ENCODE assay signal across 8 cellular contexts in the genomic region with DNA sequence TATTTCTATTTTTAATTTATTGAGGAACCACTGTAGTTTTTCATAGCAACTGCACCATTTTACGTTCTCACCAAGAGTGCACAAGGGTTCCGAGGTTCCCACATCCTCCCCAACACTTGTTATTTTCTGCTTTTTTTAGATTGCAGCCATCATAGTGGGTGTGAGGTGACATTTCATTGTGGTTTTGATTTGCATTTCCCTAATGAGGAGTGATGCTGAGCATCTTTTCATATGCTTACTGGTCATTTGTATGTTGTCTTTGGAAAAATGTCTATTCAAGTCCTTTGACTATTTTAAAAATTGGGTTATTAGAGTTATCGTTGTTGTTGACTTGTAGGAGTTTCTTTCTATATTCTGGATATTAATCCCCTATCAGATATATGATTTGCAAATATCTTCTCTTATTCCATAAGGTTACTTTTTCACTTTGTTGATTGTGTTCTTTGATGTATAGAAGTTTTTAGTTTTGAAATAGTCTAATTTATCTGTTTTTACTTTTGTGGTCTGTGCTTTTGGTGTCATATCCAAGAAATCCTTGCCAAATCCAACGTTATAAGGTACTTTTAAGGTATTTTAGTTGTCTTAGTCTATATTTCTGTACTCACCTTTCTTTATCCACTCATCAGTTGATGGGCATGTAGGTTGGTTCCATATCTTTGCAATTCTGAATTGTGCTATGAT. TPM values are rescaled to one million over a fixed set of nuclear protein-coding genes. Genes with fewer than 3 reads are reported as not detected.
DNase-seq lines count a peak whose midpoint lies in the region; ATAC-seq and TF ChIP-seq lines count a peak whose summit lies in the region.

No MANE protein-coding gene starts in this region.

- H3K79me2 ChIP-seq in OCI-LY7 (ENCODE audit: insufficient read depth, low read depth, low read length) (peaks cover 80% of the 10 kb centered on the region), parathyroid adenoma (peaks cover 62% of the 10 kb centered on the region)

- no peaks in the 10 kb centered on the region for H3K27me3 ChIP-seq in parathyroid adenoma (ENCODE audit: control insufficient read depth, insufficient read depth, low read length)

- H3K4me1 ChIP-seq in OCI-LY7 (ENCODE audit: insufficient read depth, low read length, poor library complexity, severe bottlenecking) (peaks cover 100% of the 10 kb centered on the region), parathyroid adenoma (peaks cover 22% of the 10 kb centered on the region)

- DNase-seq in EL (peak; percentile 11), OCI-LY7 (ENCODE audit: low spot score) (peak; percentile 77), coronary artery (ENCODE audit: low spot score) (no peak), GM13976 (ENCODE audit: low spot score) (no peak)
- no peak for DNase-seq in stimulated activated CD4-positive, alpha-beta T cell treated with anti-CD3 and anti-CD28 coated beads, Interleukin-2, amount 100 ng/mL, for 24 hours

- TF ChIP-seq CTCF in OCI-LY7 (conservative IDR thresholded peaks at IDR 0.05; ENCODE audit: low read length) (no peak), coronary artery (IDR thresholded peaks at IDR 0.05) (no peak), parathyroid adenoma (IDR thresholded peaks at IDR 0.05) (no peak), GM13976 (IDR thresholded peaks at IDR 0.05; ENCODE audit: borderline replicate concordance, control extremely low read depth, extremely low read depth, insufficient read depth, missing control alignments) (no peak)

- H2AFZ ChIP-seq in OCI-LY7 (ENCODE audit: low read length), result no peak overlapping the region
- no peak overlapping the region for H2AFZ ChIP-seq in parathyroid adenoma

- no peaks in the 10 kb centered on the region for H3K9me2 ChIP-seq in OCI-LY7 (ENCODE audit: insufficient read depth, low read length)

- CTCF ChIA-PET in OCI-LY7 (lab: Charles Lee; ENCODE audit: unreplicated experiment), result no interaction called here

- peak overlapping the region; percentile 97 for H3K27ac ChIP-seq in OCI-LY7 (ENCODE audit: low read depth, low read length, poor library complexity, severe bottlenecking)
- H3K27ac ChIP-seq in coronary artery, result peak overlapping the region; percentile 76 to 99
- peak overlapping the region; percentile 100 for H3K27ac ChIP-seq in parathyroid adenoma

- POLR2A ChIA-PET in OCI-LY7 (lab: Charles Lee), result interaction anchor here (1.1 to 1.4 kb wide), 3 partner anchors 9 to 68 kb away, joined by 3 to 7 read pairs (median 4); partner anchors contain the start of gene NEAT1

- ATAC-seq in GM21390 (IDR thresholded peaks at IDR 0.05; ENCODE audit: unreplicated experiment) (no peak), HG03378 (IDR thresholded peaks at IDR 0.05; ENCODE audit: unreplicated experiment) (no peak)

- peak overlapping the region; percentile 91 for H3K4me2 ChIP-seq in OCI-LY7 (ENCODE audit: low read length)
- peak overlapping the region; percentile 33 for H3K4me2 ChIP-seq in parathyroid adenoma (ENCODE audit: low read length)

- H3K36me3 ChIP-seq in OCI-LY7 (ENCODE audit: insufficient read depth, low read length) (peaks cover 17% of the 10 kb centered on the region; the same call in 1 of the 2 replicates), parathyroid adenoma (ENCODE audit: control insufficient read depth, insufficient read depth, low read length) (peaks cover 3% of the 10 kb centered on the region)

- in situ Hi-C loops in GM13976 (cut with MboI; ENCODE audit: low sequenced_read_pairs, unreplicated experiment), result loop anchor here (5.0 kb wide), 1 partner anchor 66 kb away; the partner anchor contains the start of gene MALAT1

- H4K20me1 ChIP-seq in OCI-LY7 (ENCODE audit: insufficient read depth, low read length), result peaks cover under 1% of the 10 kb centered on the region; the same call in 1 of the 2 replicates

- BruUV-seq in OCI-LY7 (replicated peaks; lab: Mats Ljungman, UMichigan), result no TSS peak

- H3K4me3 ChIP-seq in OCI-LY7 (ENCODE audit: low read depth, low read length, poor library complexity, severe bottlenecking), result peak overlapping the region; percentile 73
- peak overlapping the region; percentile 90 for H3K4me3 ChIP-seq in coronary artery
- H3K4me3 ChIP-seq in parathyroid adenoma (ENCODE audit: low read depth, low read length), result peak overlapping the region; percentile 93

- H3K9me3 ChIP-seq in OCI-LY7 (ENCODE audit: low read length) (no peaks in the 10 kb centered on the region), parathyroid adenoma (ENCODE audit: control insufficient read depth, low read length) (no peaks in the 10 kb centered on the region)

- H3K9ac ChIP-seq in parathyroid adenoma, result no peak overlapping the region

- intact Hi-C loops in OCI-LY7 (cut with micrococcal nuclease; ENCODE audit: unreplicated experiment), result no loop called here

RNA-seq across cellular contexts. Expression of gene NEAT1, which starts 9.0 kb away (rescaled TPM):
- total RNA-seq in OCI-LY7 (2014; rRNA removed; shearing (Covaris generic)), result 30.1 and 52.2 TPM in 2 replicates
- 390 and 440 TPM in 2 replicates for total RNA-seq in OCI-LY7 (2022)

RNA-seq across cellular contexts. Expression of gene FRMD8, which starts 45.2 kb away (rescaled TPM):
- 36.7 and 55.8 TPM in 2 replicates for total RNA-seq in OCI-LY7 (2014; rRNA removed; shearing (Covaris generic))
- 31.5 and 37.6 TPM in 2 replicates for total RNA-seq in OCI-LY7 (2022)

RNA-seq across cellular contexts. Expression of gene SLC25A45, which starts 49.1 kb away (rescaled TPM):
- 5.9 and 7.0 TPM in 2 replicates for total RNA-seq in OCI-LY7 (2014; rRNA removed; shearing (Covaris generic))
- 20.7 and 24.0 TPM in 2 replicates for total RNA-seq in OCI-LY7 (2022)

Comparison
In these comparisons a context has a peak if more than half of its experiments do, and no peak if none do; other contexts are left out.
1. DNase-seq: peak in EL (single experiment) and OCI-LY7 (single experiment); none in coronary artery (single experiment), GM13976 (single experiment) and stimulated activated CD4-positive, alpha-beta T cell treated with anti-CD3 and anti-CD28 coated beads, Interleukin-2, amount 100 ng/mL, for 24 hours (0 of 2).
2. Peak in every context shown above with its lines, with median percentiles within 50 percentile points of each other: H3K27ac ChIP-seq and H3K4me3 ChIP-seq.